Comparison of ENCODE assay signal across 9 cellular contexts in genomic region chr2:152432206-152432653, GRCh38.
A peak's percentile ranks its signal among the peaks of the same experiment; 100 is the strongest.
DNase-seq lines count a peak whose midpoint lies in the region; ATAC-seq and TF ChIP-seq lines count a peak whose summit lies in the region.
"Had no signal": no experiment of that assay in that cellular context is flagged by ENCODE, and none has a peak within 500 bp of the region (broad histone marks: within the 10 kb centered on the region; RNA-seq: fewer than 3 reads in every experiment).

No MANE protein-coding gene starts in this region.

- peaks cover 6% of the 10 kb centered on the region; the same call in 1 of the 2 replicates for H3K9me2 ChIP-seq in GM23338 (ENCODE audit: insufficient read depth)

- 52 to 53% methylated on average over 3 of the region's 3 CpGs for WGBS in sigmoid colon, 2 donors

- DNase-seq in GM23338 (ENCODE audit: low spot score): no peak
- peak; percentile 82 for DNase-seq in RWPE1 (ENCODE audit: low spot score)
- DNase-seq in fibroblast of the conjunctiva (ENCODE audit: low read depth): peak; percentile 91
- no peak for DNase-seq in sigmoid colon
- no peak for DNase-seq in NCI-H146 (lab: John Stamatoyannopoulos, UW)
- no peak for DNase-seq in natural killer cell treated with Interleukin-12 subunit alpha and Interleukin-12 subunit beta and Interleukin-15 and Interleukin-18, amount 100 ng/mL, for 72 hours (ENCODE audit: low spot score)
- DNase-seq in hypothalamus (lab: John Stamatoyannopoulos, UW): no peak
- DNase-seq: NK-92 treated with Interleukin-12 subunit alpha and Interleukin-12 subunit beta, amount 100 ng/mL, for 24 hours had no signal

- H3K9me3 ChIP-seq in sigmoid colon: no peaks in the 10 kb centered on the region

- peaks cover 73% of the 10 kb centered on the region for H3K4me1 Mint-ChIP-seq in GM23338
- no peaks in the 10 kb centered on the region for H3K4me1 Mint-ChIP-seq in natural killer cell treated with Interleukin-12 subunit alpha and Interleukin-12 subunit beta and Interleukin-15 and Interleukin-18, amount 100 ng/mL, for 72 hours (ENCODE audit: low read depth in 2 of 2)

- H3K4me1 ChIP-seq in GM23338 (ENCODE audit: insufficient read depth) (peaks cover 70% of the 10 kb centered on the region), sigmoid colon (peaks cover 0 to 44% (median 30%) of the 10 kb centered on the region in 4 donors)

- no peak for TF ChIP-seq POLR2A in sigmoid colon (IDR thresholded peaks at IDR 0.05)

- H3K9me3 Mint-ChIP-seq in GM23338: no peaks in the 10 kb centered on the region
- H3K9me3 Mint-ChIP-seq in natural killer cell treated with Interleukin-12 subunit alpha and Interleukin-12 subunit beta and Interleukin-15 and Interleukin-18, amount 100 ng/mL, for 72 hours: no peaks in the 10 kb centered on the region

- no peaks in the 10 kb centered on the region for H3K27me3 Mint-ChIP-seq in GM23338 (ENCODE audit: insufficient read depth, low read depth, poor library complexity)
- H3K27me3 Mint-ChIP-seq in natural killer cell treated with Interleukin-12 subunit alpha and Interleukin-12 subunit beta and Interleukin-15 and Interleukin-18, amount 100 ng/mL, for 72 hours: peaks cover 3 to 11% of the 10 kb centered on the region in 2 donors

- H3K36me3 ChIP-seq in GM23338 (ENCODE audit: insufficient read depth): no peaks in the 10 kb centered on the region
- H3K36me3 ChIP-seq in sigmoid colon: no peaks in the 10 kb centered on the region

- H4K20me1 ChIP-seq in GM23338 (replicated peaks; ENCODE audit: insufficient read depth): peaks cover 23% of the 10 kb centered on the region; the same call in 1 of the 2 replicates

- H3K36me3 Mint-ChIP-seq in GM23338 (ENCODE audit: low read depth): no peaks in the 10 kb centered on the region
- no peaks in the 10 kb centered on the region for H3K36me3 Mint-ChIP-seq in natural killer cell treated with Interleukin-12 subunit alpha and Interleukin-12 subunit beta and Interleukin-15 and Interleukin-18, amount 100 ng/mL, for 72 hours

- H3K27ac Mint-ChIP-seq in GM23338: peak overlapping the region; percentile 30; the same call in 1 of the 2 replicates
- no peak overlapping the region for H3K27ac Mint-ChIP-seq in natural killer cell treated with Interleukin-12 subunit alpha and Interleukin-12 subunit beta and Interleukin-15 and Interleukin-18, amount 100 ng/mL, for 72 hours

- intact Hi-C loops in sigmoid colon (cut with DNase I): no loop called here

- H3K27me3 ChIP-seq in GM23338 (ENCODE audit: insufficient read depth): no peaks in the 10 kb centered on the region
- no peaks in the 10 kb centered on the region for H3K27me3 ChIP-seq in sigmoid colon

- POLR2A ChIA-PET in RWPE1 (lab: Yijun Ruan, JAX; ENCODE audit: low non-redundant PET): no interaction called here

- H3F3A ChIP-seq in GM23338 (replicated peaks; ENCODE audit: low read depth): no peaks in the 10 kb centered on the region

- H3K4me3 Mint-ChIP-seq in GM23338: no peak overlapping the region; the same call in 2 of the 3 replicates
- no peak overlapping the region for H3K4me3 Mint-ChIP-seq in natural killer cell treated with Interleukin-12 subunit alpha and Interleukin-12 subunit beta and Interleukin-15 and Interleukin-18, amount 100 ng/mL, for 72 hours

- H3K4me3 ChIP-seq in GM23338 (no peak overlapping the region), sigmoid colon (no peak overlapping the region)

- no peak overlapping the region for H2AFZ ChIP-seq in GM23338

- peak in 2 of 4 donors; percentile 48 to 62 for TF ChIP-seq EP300 in sigmoid colon (IDR thresholded peaks at IDR 0.05)

- no peak for TF ChIP-seq CTCF in GM23338 (conservative IDR thresholded peaks at IDR 0.05; ENCODE audit: low read depth in 2 of 2)
- TF ChIP-seq CTCF in RWPE1 (conservative IDR thresholded peaks at IDR 0.05; ENCODE audit: low read depth): no peak
- TF ChIP-seq CTCF in sigmoid colon (IDR thresholded peaks at IDR 0.05): no peak

- peaks cover 98% of the 10 kb centered on the region for H3K79me2 ChIP-seq in GM23338 (replicated peaks; ENCODE audit: insufficient read depth)

- H3K27ac ChIP-seq in GM23338 (ENCODE audit: low read depth) (no peak overlapping the region), RWPE1 (peak overlapping the region; percentile 79; the same call in 1 of the 2 replicates), sigmoid colon (peak overlapping the region in 3 of 4 donors; percentile 17 to 38 (median 27))

- H3K4me2 ChIP-seq in GM23338: no peak overlapping the region

- no peak for ATAC-seq in GM23338
- no peak for ATAC-seq in natural killer cell treated with Interleukin-12 subunit alpha and Interleukin-12 subunit beta and Interleukin-15 and Interleukin-18, amount 100 ng/mL, for 72 hours
- ATAC-seq in GM18868 (IDR thresholded peaks at IDR 0.05; ENCODE audit: unreplicated experiment): no peak

- CTCF ChIA-PET in RWPE1 (lab: Yijun Ruan, JAX): interaction anchor here (0.6 kb wide), 1 partner anchor 27 kb away, joined by 5 read pairs; no protein-coding TSS in a partner anchor

TF ChIP-seq in GM23338, 12 proteins besides CTCF, POLR2A, EP300 and RAD21 (continues in another document):
- TF ChIP-seq ZNF462 (CRISPR knock-in tag; IDR thresholded peaks at IDR 0.05) (no peak), EZH2phosphoT487 (IDR thresholded peaks at IDR 0.05; ENCODE audit: unreplicated experiment) (no peak), EZH2 (IDR thresholded peaks at IDR 0.05; ENCODE audit: low read depth, unreplicated experiment) (no peak), ZNF331 (CRISPR knock-in tag; IDR thresholded peaks at IDR 0.05; ENCODE audit: low read depth) (no peak), ZNF114 (CRISPR knock-in tag; IDR thresholded peaks at IDR 0.05) (no peak), ETS1 (IDR thresholded peaks at IDR 0.05) (no peak), STAT1 (IDR thresholded peaks at IDR 0.05; ENCODE audit: unreplicated experiment) (no peak), POLR2AphosphoS5 (IDR thresholded peaks at IDR 0.05; ENCODE audit: low read depth) (no peak)

Comparison
In these comparisons a context has a peak if more than half of its experiments do, and no peak if none do; other contexts are left out.
1. DNase-seq: peak in RWPE1 (single experiment) and fibroblast of the conjunctiva (single experiment); none in GM23338 (single experiment), sigmoid colon (single experiment), NCI-H146 (single experiment), natural killer cell treated with Interleukin-12 subunit alpha and Interleukin-12 subunit beta and Interleukin-15 and Interleukin-18, amount 100 ng/mL, for 72 hours (single experiment) and hypothalamus (0 of 51).